ENCODE assay signal across 8 cellular contexts in genomic region chr2:119679846-119680245, GRCh38. TPM values are rescaled to one million over a fixed set of nuclear protein-coding genes. Genes with fewer than 3 reads are reported as not detected.
DNase-seq lines count a peak whose midpoint lies in the region; ATAC-seq and TF ChIP-seq lines count a peak whose summit lies in the region.

No MANE protein-coding gene starts in this region.

- TF ChIP-seq CTCF in cardiac muscle cell (IDR thresholded peaks at IDR 0.05; ENCODE audit: low read depth, low read length) (no peak), astrocyte of the cerebellum (IDR thresholded peaks at IDR 0.05; ENCODE audit: low read depth, low read length, missing control alignments) (no peak), upper lobe of left lung (IDR thresholded peaks at IDR 0.05) (no peak)

- no peaks in the 10 kb centered on the region for H3K9me3 Mint-ChIP-seq in memory B cell

- H3K36me3 Mint-ChIP-seq in memory B cell: peaks cover 4% of the 10 kb centered on the region

- peak overlapping the region; percentile 94 for H3K4me3 Mint-ChIP-seq in memory B cell

- in situ Hi-C loops in astrocyte of the cerebellum (cut with HindIII; ENCODE audit: low sequenced_read_pairs): no loop called here

- no peak for TF ChIP-seq POLR2A in upper lobe of left lung (IDR thresholded peaks at IDR 0.05)

- H3K9me3 ChIP-seq in cardiac muscle cell (ENCODE audit: low read depth) (no peaks in the 10 kb centered on the region), upper lobe of left lung (no peaks in the 10 kb centered on the region), aorta (ENCODE audit: control insufficient read depth, low read length) (no peaks in the 10 kb centered on the region)

- no peak for DNase-seq in cardiac muscle cell (ENCODE audit: low read depth in 1 of 2, low spot score in 1 of 2)
- no peak for DNase-seq in Right ventricle myocardium inferior (ENCODE audit: missing footprints)
- no peak for DNase-seq in astrocyte of the cerebellum (ENCODE audit: low read depth)
- DNase-seq in memory B cell (ENCODE audit: low spot score in 2 of 2): no peak
- no peak for DNase-seq in upper lobe of left lung
- DNase-seq in Kasumi-1 (lab: John Stamatoyannopoulos, UW): no peak
- DNase-seq in aorta: no peak
- no peak for DNase-seq in dedifferentiated amniotic fluid mesenchymal stem cell (ENCODE audit: extremely low spot score)

- H3K36me3 ChIP-seq in cardiac muscle cell (no peaks in the 10 kb centered on the region), upper lobe of left lung (peaks cover 0 to 12% (median 5%) of the 10 kb centered on the region in 4 donors), aorta (ENCODE audit: control insufficient read depth in 1 of 2, insufficient read depth in 2 of 2, low read length in 1 of 2) (peaks cover 0 to 2% of the 10 kb centered on the region in 2 donors)

- no peaks in the 10 kb centered on the region for H3K27me3 Mint-ChIP-seq in memory B cell

- 83 to 86% methylated on average over 2 of the region's 2 CpGs for WGBS in upper lobe of left lung, 2 donors
- WGBS in aorta, 2 donors: 67 to 85% methylated on average over 2 of the region's 2 CpGs

- intact Hi-C loops in Right ventricle myocardium inferior (cut with DNase I): no loop called here
- intact Hi-C loops in aorta (cut with DNase I): no loop called here

- H3K4me1 ChIP-seq in cardiac muscle cell (ENCODE audit: low read depth) (no peaks in the 10 kb centered on the region), upper lobe of left lung (peaks cover 6 to 9% (median 9%) of the 10 kb centered on the region in 4 donors), aorta (ENCODE audit: control insufficient read depth in 1 of 2, insufficient read depth in 2 of 2, low read length in 2 of 2) (no peaks in the 10 kb centered on the region)

- H3K27me3 ChIP-seq in cardiac muscle cell: no peaks in the 10 kb centered on the region
- no peaks in the 10 kb centered on the region for H3K27me3 ChIP-seq in upper lobe of left lung
- H3K27me3 ChIP-seq in aorta (ENCODE audit: control insufficient read depth in 1 of 2, insufficient read depth in 2 of 2, low read length in 1 of 2): no peaks in the 10 kb centered on the region

- TF ChIP-seq EP300 in upper lobe of left lung (IDR thresholded peaks at IDR 0.05): no peak

- peaks cover 22% of the 10 kb centered on the region for H3K4me1 Mint-ChIP-seq in memory B cell

- H3K27ac Mint-ChIP-seq in memory B cell: peak overlapping the region; percentile 87

- H3K27ac ChIP-seq in cardiac muscle cell: no peak overlapping the region
- no peak overlapping the region for H3K27ac ChIP-seq in upper lobe of left lung
- no peak overlapping the region for H3K27ac ChIP-seq in aorta (ENCODE audit: low read depth in 1 of 2, low read length in 2 of 2)

- no peak for ATAC-seq in Right ventricle myocardium inferior
- no peak for ATAC-seq in memory B cell (ENCODE audit: low read depth)
- no peak for ATAC-seq in upper lobe of left lung (ENCODE audit: low FRiP score in 2 of 2)
- no peak for ATAC-seq in aorta (ENCODE audit: low FRiP score)

- H3K4me3 ChIP-seq in cardiac muscle cell: peak overlapping the region; percentile 62
- H3K4me3 ChIP-seq in astrocyte of the cerebellum (ENCODE audit: low read depth, low read length): peak overlapping the region; percentile 66
- peak overlapping the region in 3 of 4 donors; percentile 54 to 99 (median 93) for H3K4me3 ChIP-seq in upper lobe of left lung
- no peak overlapping the region for H3K4me3 ChIP-seq in aorta (ENCODE audit: low read length in 2 of 2)

RNA-seq across cellular contexts. Expression of gene TMEM177, which starts 0.8 kb away (rescaled TPM):
- total RNA-seq in cardiac muscle cell (16.1 and 27.4 TPM in 2 replicates), Right ventricle myocardium inferior (10.5 TPM), upper lobe of left lung (1 to 10 TPM; 4.1 to 9.4 (median 6.0) TPM), aorta (1 to 10 TPM; 5.8 to 6.0 TPM)
- polyA plus RNA-seq in cardiac muscle cell (25.9 and 28.7 TPM in 2 replicates), aorta (1 to 10 TPM; 3.2 to 8.1 TPM)

Comparison
In these comparisons a context has a peak if more than half of its experiments do, and no peak if none do; other contexts are left out.
1. H3K4me3 ChIP-seq: peak in cardiac muscle cell (single experiment), astrocyte of the cerebellum (single experiment) and upper lobe of left lung (3 of 4); none in aorta (0 of 2).